Comparison of ENCODE assay signal across 8 cellular contexts in genomic region chr17:36463916-36464764, GRCh38. TPM values are rescaled to one million over a fixed set of nuclear protein-coding genes. Genes with fewer than 3 reads are reported as not detected.
DNase-seq lines count a peak whose midpoint lies in the region; ATAC-seq and TF ChIP-seq lines count a peak whose summit lies in the region.

No MANE protein-coding gene starts in this region.

- no peak overlapping the region for H3K4me2 ChIP-seq in PC-3 (ENCODE audit: low read length)

- H3K4me1 ChIP-seq in PC-3 (ENCODE audit: insufficient read depth, low read length), result no peaks in the 10 kb centered on the region

- H2AFZ ChIP-seq in PC-3 (ENCODE audit: low read length), result no peak overlapping the region

- POLR2A ChIA-PET in PC-3 (lab: Charles Lee; ENCODE audit: unreplicated experiment), result no interaction called here

- no peak overlapping the region for H3K4me3 ChIP-seq in PC-3 (ENCODE audit: low read length)

- H3K9me3 ChIP-seq in PC-3 (ENCODE audit: low read length), result no peaks in the 10 kb centered on the region

- intact Hi-C loops in PC-3 (cut with micrococcal nuclease), result no loop called here

- H3F3A ChIP-seq in PC-3 (ENCODE audit: low read length, unreplicated experiment), result no peaks in the 10 kb centered on the region

- no peak for TF ChIP-seq CTCF in PC-3 (conservative IDR thresholded peaks at IDR 0.05; ENCODE audit: low read depth, low read length)

- BruUV-seq in PC-3 (replicated peaks; lab: Mats Ljungman, UMichigan), result no TSS peak

- DNase-seq in DMS 273 (lab: John Stamatoyannopoulos, UW; ENCODE audit: unreplicated experiment) (peak; percentile 86), DMS 273 treated with DMSO at 0.1 percent for 48 hours (lab: John Stamatoyannopoulos, UW) (no peak), PC-3 (peak; percentile 65), amniotic stem cell (lab: John Stamatoyannopoulos, UW) (peak; percentile 2), islet precursor cell (peak; percentile 99), NK-92 (lab: John Stamatoyannopoulos, UW; ENCODE audit: unreplicated experiment) (no peak), NCI-H1092 treated with DMSO at 0.1 percent for 48 hours (lab: John Stamatoyannopoulos, UW) (no peak)
- peak; percentile 38 to 66 for DNase-seq in stimulated activated CD4-positive, alpha-beta T cell treated with anti-CD3 and anti-CD28 coated beads, Interleukin-2, amount 100 ng/mL, for 48 hours

- no peak overlapping the region for H3K9ac ChIP-seq in PC-3 (ENCODE audit: low read length)

- no peaks in the 10 kb centered on the region for H3K79me2 ChIP-seq in PC-3 (ENCODE audit: low read length)

- H3K27ac ChIP-seq in PC-3 (ENCODE audit: low read length), result no peak overlapping the region

- peaks cover 22% of the 10 kb centered on the region for H3K27me3 ChIP-seq in PC-3 (ENCODE audit: low read length)

- H3K36me3 ChIP-seq in PC-3 (ENCODE audit: low read depth, low read length), result no peaks in the 10 kb centered on the region

- peak; percentile 75 for ATAC-seq in PC-3

- CTCF ChIA-PET in PC-3 (lab: Charles Lee), result no interaction called here

- H4K20me1 ChIP-seq in PC-3 (ENCODE audit: low read length), result no peaks in the 10 kb centered on the region

- no peaks in the 10 kb centered on the region for H3K9me2 ChIP-seq in PC-3 (replicated peaks; ENCODE audit: low read length)

RNA-seq across cellular contexts. Expression of gene ZNHIT3, which starts 22.3 kb away (rescaled TPM):
- 27.5 and 37.9 TPM in 2 replicates for total RNA-seq in PC-3 (2014; rRNA removed)

Comparison
In these comparisons a context has a peak if more than half of its experiments do, and no peak if none do; other contexts are left out.
1. DNase-seq: peak in DMS 273 (single experiment), PC-3 (single experiment), amniotic stem cell (single experiment), islet precursor cell (single experiment) and stimulated activated CD4-positive, alpha-beta T cell treated with anti-CD3 and anti-CD28 coated beads, Interleukin-2, amount 100 ng/mL, for 48 hours (2 of 2); none in DMS 273 treated with DMSO at 0.1 percent for 48 hours (single experiment), NK-92 (single experiment) and NCI-H1092 treated with DMSO at 0.1 percent for 48 hours (single experiment).